Comparison of ENCODE assay signal across 9 cellular contexts in genomic region chr9:111621895-111622480, GRCh38. TPM values are rescaled to one million over a fixed set of nuclear protein-coding genes. Genes with fewer than 3 reads are reported as not detected.
DNase-seq lines count a peak whose midpoint lies in the region; ATAC-seq and TF ChIP-seq lines count a peak whose summit lies in the region.
"Had no signal": no experiment of that assay in that cellular context is flagged by ENCODE, and none has a peak within 500 bp of the region (broad histone marks: within the 10 kb centered on the region; RNA-seq: fewer than 3 reads in every experiment).

No MANE protein-coding gene starts in this region.

- no peaks in the 10 kb centered on the region for H3K9me3 Mint-ChIP-seq in endothelial cell (ENCODE audit: unreplicated experiment)
- no peaks in the 10 kb centered on the region for H3K9me3 Mint-ChIP-seq in naive thymus-derived CD8-positive, alpha-beta T cell
- H3K9me3 Mint-ChIP-seq: immature natural killer cell had no signal

- H3K4me3 ChIP-seq in PC-9: no peak overlapping the region

- TF ChIP-seq CTCF in PC-9 (conservative IDR thresholded peaks at IDR 0.05): peak; percentile 68
- peak; percentile 90 for TF ChIP-seq CTCF in endothelial cell (IDR thresholded peaks at IDR 0.05; ENCODE audit: unreplicated experiment)

- CTCF ChIA-PET in PC-9 (lab: Charles Lee): interaction anchor here (0.6 to 1.5 kb wide), 5 partner anchors 10 to 1025 kb away, joined by 3 to 6 read pairs (median 4); no protein-coding TSS in a partner anchor

- no peaks in the 10 kb centered on the region for H3K36me3 ChIP-seq in PC-9 (ENCODE audit: low read depth)

- peak overlapping the region; percentile 40 for H3K4me2 ChIP-seq in PC-9

- peaks cover 33% of the 10 kb centered on the region for H3F3A ChIP-seq in PC-9 (ENCODE audit: insufficient read depth, low read depth)

- no peaks in the 10 kb centered on the region for H4K20me1 ChIP-seq in PC-9 (ENCODE audit: insufficient read depth)

- H3K9me2 ChIP-seq in PC-9 (ENCODE audit: insufficient read depth): no peaks in the 10 kb centered on the region

- no TSS peak for BruUV-seq in PC-9 (replicated peaks; lab: Mats Ljungman, UMichigan)

- POLR2A ChIA-PET in PC-9 (lab: Charles Lee; ENCODE audit: unreplicated experiment): interaction anchor here (0.6 kb wide), 3 partner anchors 17 to 23 kb away, joined by 9 to 13 read pairs (median 9); no protein-coding TSS in a partner anchor
- POLR2A ChIA-PET in naive thymus-derived CD8-positive, alpha-beta T cell (lab: Charles Lee): interaction anchor here (0.6 to 0.7 kb wide), 3 partner anchors 9 to 769 kb away, joined by 3 read pairs; partner anchors contain the start of gene DNAJC25

- ATAC-seq in GM21367 (IDR thresholded peaks at IDR 0.05; ENCODE audit: unreplicated experiment): peak; percentile 67
- ATAC-seq in naive thymus-derived CD8-positive, alpha-beta T cell: peak; percentile 42 to 88
- no peak for ATAC-seq in HG03439 (IDR thresholded peaks at IDR 0.05; ENCODE audit: unreplicated experiment)

- H3K4me1 Mint-ChIP-seq in endothelial cell (ENCODE audit: unreplicated experiment): no peaks in the 10 kb centered on the region
- no peaks in the 10 kb centered on the region for H3K4me1 Mint-ChIP-seq in naive thymus-derived CD8-positive, alpha-beta T cell
- H3K4me1 Mint-ChIP-seq: immature natural killer cell had no signal

- no peak overlapping the region for H3K27ac Mint-ChIP-seq in endothelial cell (ENCODE audit: unreplicated experiment)
- no peak overlapping the region for H3K27ac Mint-ChIP-seq in naive thymus-derived CD8-positive, alpha-beta T cell
- H3K27ac Mint-ChIP-seq: immature natural killer cell had no signal

- H3K27ac ChIP-seq in PC-9: peak overlapping the region; percentile 73

- H3K79me2 ChIP-seq in PC-9 (ENCODE audit: low read depth): no peaks in the 10 kb centered on the region

- 0 out of 2 replicates have a peak, but pooled peaks cover 6% of the 10 kb centered on the region for H3K9me3 ChIP-seq in PC-9 (ENCODE audit: insufficient read depth, low read depth)

- no peaks in the 10 kb centered on the region for H3K27me3 ChIP-seq in PC-9 (ENCODE audit: insufficient read depth, low read depth)

- H2AFZ ChIP-seq in PC-9: no peak overlapping the region

- H3K4me3 Mint-ChIP-seq in endothelial cell (ENCODE audit: unreplicated experiment): no peak overlapping the region
- no peak overlapping the region for H3K4me3 Mint-ChIP-seq in naive thymus-derived CD8-positive, alpha-beta T cell
- H3K4me3 Mint-ChIP-seq: immature natural killer cell had no signal

- H3K36me3 Mint-ChIP-seq in endothelial cell (ENCODE audit: low read depth, unreplicated experiment): no peaks in the 10 kb centered on the region
- H3K36me3 Mint-ChIP-seq in naive thymus-derived CD8-positive, alpha-beta T cell: no peaks in the 10 kb centered on the region
- H3K36me3 Mint-ChIP-seq: immature natural killer cell had no signal

- intact Hi-C loops in PC-9 (cut with micrococcal nuclease; ENCODE audit: unreplicated experiment): loop anchor here (1.0 to 2.0 kb wide), 2 partner anchors 24 to 41 kb away; no protein-coding TSS in a partner anchor

- H3K4me1 ChIP-seq in PC-9 (replicated peaks; ENCODE audit: insufficient read depth): peaks cover 32% of the 10 kb centered on the region

- DNase-seq in CD1c-positive myeloid dendritic cell (ENCODE audit: extremely low spot score) (peak; percentile 39), PC-9 (peak in 1 of 2 experiments; percentile 26), endothelial cell (ENCODE audit: low spot score) (peak; percentile 58), T1000 (lab: John Stamatoyannopoulos, UW) (no peak), NCI-H187 (lab: John Stamatoyannopoulos, UW) (no peak)
- peak in 2 of 10 donors; percentile 7 to 21 for DNase-seq in naive thymus-derived CD8-positive, alpha-beta T cell

- H3K27me3 Mint-ChIP-seq in endothelial cell (ENCODE audit: unreplicated experiment): no peaks in the 10 kb centered on the region
- peaks cover 5 to 16% (median 12%) of the 10 kb centered on the region in 5 donors for H3K27me3 Mint-ChIP-seq in naive thymus-derived CD8-positive, alpha-beta T cell

RNA-seq across cellular contexts. Expression of gene DNAJC25, which starts 9.1 kb away (rescaled TPM):
- 7.3 and 7.9 TPM in 2 replicates for total RNA-seq in PC-9 (2021)
- total RNA-seq in endothelial cell (ENCODE audit: unreplicated experiment): 3.9 TPM
- total RNA-seq in naive thymus-derived CD8-positive, alpha-beta T cell: 1 to 10 TPM; 3.4 TPM
- 1 to 10 TPM; 1.1 to 2.4 (median 1.7) TPM for polyA plus RNA-seq in naive thymus-derived CD8-positive, alpha-beta T cell

RNA-seq across cellular contexts. Expression of gene PTGR1, which starts 22.5 kb away (rescaled TPM):
- total RNA-seq in PC-9 (2021) (611 and 635 TPM in 2 replicates), endothelial cell (ENCODE audit: unreplicated experiment) (45.7 TPM)
- total RNA-seq in naive thymus-derived CD8-positive, alpha-beta T cell: not detected
- polyA plus RNA-seq in naive thymus-derived CD8-positive, alpha-beta T cell: not detected

RNA-seq across cellular contexts. Expression of gene GNG10, which starts 39.4 kb away (rescaled TPM):
- total RNA-seq in PC-9 (2021) (70.8 and 76.9 TPM in 2 replicates), endothelial cell (ENCODE audit: unreplicated experiment) (60.4 TPM)
- 10 to 100 TPM; 10.8 to 12.7 TPM for total RNA-seq in naive thymus-derived CD8-positive, alpha-beta T cell
- polyA plus RNA-seq in naive thymus-derived CD8-positive, alpha-beta T cell: 10 to 100 TPM; 20.9 to 26.4 (median 22.7) TPM

Comparison
In these comparisons a context has a peak if more than half of its experiments do, and no peak if none do; other contexts are left out.
1. DNase-seq: peak in CD1c-positive myeloid dendritic cell (single experiment) and endothelial cell (single experiment); none in T1000 (single experiment) and NCI-H187 (0 of 2).
2. RNA of gene PTGR1, which starts 22.5 kb away (total RNA-seq): 611 to 635 TPM in PC-9 and 45.7 TPM in endothelial cell (single experiment); not detected in naive thymus-derived CD8-positive, alpha-beta T cell; every median in the first group is over 10 times any median in the second.